4 cellular contexts compared by ENCODE assay signal in the genomic region with DNA sequence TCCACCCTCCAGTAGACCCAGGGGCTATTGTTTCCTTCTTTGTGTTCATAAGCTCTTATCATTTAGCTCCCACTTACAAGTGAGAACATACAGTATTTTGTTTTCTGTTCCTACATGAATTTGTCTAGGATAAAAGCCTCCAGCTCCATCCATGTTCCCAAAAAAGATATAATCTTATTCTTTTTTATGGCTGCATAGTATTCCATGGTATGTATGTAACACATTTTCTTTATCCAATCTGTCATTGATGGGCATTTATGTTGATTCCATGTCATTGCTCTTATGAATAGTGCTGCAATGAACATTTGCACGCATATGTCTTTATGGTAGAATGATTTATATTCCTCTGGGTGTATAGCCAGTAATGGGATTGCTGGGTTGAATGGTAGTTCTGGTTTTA. TPM values are rescaled to one million over a fixed set of nuclear protein-coding genes. Genes with fewer than 3 reads are reported as not detected.
"Had no signal": no experiment of that assay in that cellular context is flagged by ENCODE, and none has a peak within 500 bp of the region (broad histone marks: within the 10 kb centered on the region; RNA-seq: fewer than 3 reads in every experiment).

No MANE protein-coding gene starts in this region.

RNA-seq across cellular contexts. Expression of gene CD53, which starts 11.0 kb away (rescaled TPM):
- total RNA-seq: astrocyte, bronchial epithelial cell, cardiac muscle cell, chondrocyte had no signal
- polyA plus RNA-seq: cardiac muscle cell had no signal
